In genomic region chr6:168721571-168721970, GRCh38 we compare ENCODE assay signal across 25 cellular contexts.
"Had no signal": no experiment of that assay in that cellular context is flagged by ENCODE, and none has a peak within 500 bp of the region (broad histone marks: within the 10 kb centered on the region; RNA-seq: fewer than 3 reads in every experiment).

No MANE protein-coding gene starts in this region.

- H3K4me1 ChIP-seq: stomach, suprapubic skin, testis, thyroid gland, tibial artery, tibial nerve, transverse colon, upper lobe of left lung, upper lobe of right lung, uterus had no signal

- ATAC-seq: stimulated activated effector memory CD8-positive, alpha-beta T cell treated with anti-CD3 and anti-CD28 coated beads, Interleukin-12 subunit alpha, Interleukin-12 subunit beta, amount 100 ng/mL, for 72 hours; stimulated activated memory B cell treated with anti-CD40 and anti-IgM and Interleukin-4, amounts not matched to agents 10 μg/mL and 1 μg/mL and 100 μg/mL, for 72 hours; stimulated activated naive B cell treated with anti-CD40 and anti-IgM and Interleukin-4, amounts not matched to agents 10 μg/mL and 1 μg/mL and 100 μg/mL, for 72 hours; stimulated activated naive CD8-positive, alpha-beta T cell treated with anti-CD3 and anti-CD28 coated beads, Interleukin-15, amount 100 ng/mL, for 72 hours; stimulated activated naive CD8-positive, alpha-beta T cell treated with anti-CD3 and anti-CD28 coated beads, Interleukin-15, Interleukin-2, amounts not matched to agents 100 U/mL and 50 U/mL, for 24 hours; upper lobe of right lung had no signal

- H3K9me3 ChIP-seq: suprapubic skin, testis, thoracic aorta, thyroid gland, tibial artery, transverse colon, upper lobe of right lung, uterus had no signal

- H3K36me3 ChIP-seq: stomach, suprapubic skin, thoracic aorta, thyroid gland, tibial artery, tibial nerve, transverse colon, upper lobe of left lung, upper lobe of right lung, uterus had no signal

- H3K27ac ChIP-seq: stomach, suprapubic skin, testis, thoracic aorta, thyroid gland, tibial artery, tibial nerve, transverse colon, upper lobe of left lung, upper lobe of right lung, uterus had no signal

- DNase-seq: stimulated activated CD4-positive, alpha-beta T cell treated with anti-CD3 and anti-CD28 coated beads, Interleukin-2, amount 100 ng/mL, for 24 hours; stimulated activated CD4-positive, alpha-beta T cell treated with anti-CD3 and anti-CD28 coated beads, Interleukin-2, amount 100 ng/mL, for 48 hours; stimulated activated CD4-positive, alpha-beta T cell treated with anti-CD3 and anti-CD28 coated beads, Interleukin-4, amount 100 ng/mL, for 1 hour; stimulated activated CD4-positive, alpha-beta T cell treated with anti-CD3 and anti-CD28 coated beads, Interleukin-4, amount 100 ng/mL, for 24 hours; stimulated activated CD4-positive, alpha-beta T cell treated with anti-CD3 and anti-CD28 coated beads, Interleukin-4, amount 100 ng/mL, for 4 hours; stimulated activated CD8-positive, alpha-beta memory T cell treated with anti-CD3 and anti-CD28 coated beads, Interleukin-4, amount 100 ng/mL, for 48 hours; stimulated activated naive B cell treated with anti-CD40 and anti-IgM and Interleukin-4, amounts not matched to agents 10 μg/mL and 1 μg/mL and 100 μg/mL, for 72 hours; stimulated activated naive CD4-positive, alpha-beta T cell; stimulated activated naive CD4-positive, alpha-beta T cell treated with Interleukin-2 at 50 U/mL for 16 hours; stimulated activated naive CD8-positive, alpha-beta T cell treated with anti-CD3 and anti-CD28 coated beads, Interleukin-15, amount 100 ng/mL, for 72 hours; stimulated activated naive CD8-positive, alpha-beta T cell treated with anti-CD3 and anti-CD28 coated beads, Interleukin-15, Interleukin-2, amounts not matched to agents 100 U/mL and 50 U/mL, for 24 hours; stomach; substantia nigra; testis; thyroid gland; tibial artery; transverse colon; upper lobe of left lung; upper lobe of right lung; uterus had no signal

- H3K27me3 ChIP-seq: stomach, testis, thyroid gland, tibial nerve, transverse colon, upper lobe of left lung, uterus had no signal

- H3K4me3 ChIP-seq: stomach, suprapubic skin, testis, thoracic aorta, thyroid gland, tibial artery, tibial nerve, transverse colon, upper lobe of left lung, upper lobe of right lung, uterus had no signal
